8 cellular contexts compared by ENCODE assay signal in the genomic region with DNA sequence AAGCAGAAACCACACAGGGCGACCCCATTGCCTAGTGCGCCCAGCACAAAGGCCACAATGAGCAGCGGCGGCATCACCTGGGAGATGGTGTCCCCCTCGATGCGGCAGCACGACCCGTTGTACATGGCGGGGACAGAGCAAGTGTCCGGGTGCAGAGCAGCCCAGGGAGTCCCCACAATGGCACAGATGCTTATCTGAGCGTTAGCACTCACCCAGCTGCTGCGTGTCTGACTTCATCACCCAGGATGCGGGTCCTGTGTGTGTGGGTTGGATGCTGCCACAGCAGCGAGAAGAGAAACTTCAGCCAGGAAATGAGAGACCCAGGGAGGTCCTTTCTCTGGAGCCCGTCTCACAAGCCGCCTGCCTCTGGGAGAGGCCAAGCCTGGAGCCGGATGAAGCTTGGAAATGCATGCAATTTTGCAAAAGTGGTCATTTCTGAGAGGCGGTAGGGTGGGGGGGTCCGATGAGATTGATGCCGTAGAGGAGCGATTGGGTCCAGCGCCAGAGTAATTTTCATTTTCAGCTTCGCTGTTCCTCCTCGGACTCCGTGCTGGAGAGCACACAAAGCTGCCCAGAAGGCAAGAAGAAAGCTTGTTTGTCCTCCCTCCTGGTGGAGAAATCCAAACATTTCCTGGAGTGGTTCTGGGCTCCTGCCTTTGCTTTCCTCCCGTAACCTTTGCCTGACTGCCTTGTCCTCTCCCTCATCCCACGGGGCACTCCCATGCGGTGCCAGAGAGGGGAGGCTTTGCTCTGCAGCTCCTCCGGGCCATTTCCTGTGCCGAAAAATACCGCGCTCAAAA. TPM values are rescaled to one million over a fixed set of nuclear protein-coding genes. Genes with fewer than 3 reads are reported as not detected.
DNase-seq lines count a peak whose midpoint lies in the region; ATAC-seq and TF ChIP-seq lines count a peak whose summit lies in the region.

A gene with protein sequence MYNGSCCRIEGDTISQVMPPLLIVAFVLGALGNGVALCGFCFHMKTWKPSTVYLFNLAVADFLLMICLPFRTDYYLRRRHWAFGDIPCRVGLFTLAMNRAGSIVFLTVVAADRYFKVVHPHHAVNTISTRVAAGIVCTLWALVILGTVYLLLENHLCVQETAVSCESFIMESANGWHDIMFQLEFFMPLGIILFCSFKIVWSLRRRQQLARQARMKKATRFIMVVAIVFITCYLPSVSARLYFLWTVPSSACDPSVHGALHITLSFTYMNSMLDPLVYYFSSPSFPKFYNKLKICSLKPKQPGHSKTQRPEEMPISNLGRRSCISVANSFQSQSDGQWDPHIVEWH (minus strand): TSS at position 630 of the 800 bp plus-strand sequence. CDS start 505 bp downstream, at position 125.

- H3K4me3 Mint-ChIP-seq in activated CD8-positive, alpha-beta memory T cell treated with anti-CD3 and anti-CD28 coated beads, Interleukin-2, amount 10 ng/mL, durations not matched to agents 7 days and 5 days: no peak within 1 kb of the TSS

- no peaks in the 10 kb centered on the region for H3K36me3 ChIP-seq in mucosa of descending colon (ENCODE audit: low read depth)
- H3K36me3 ChIP-seq in upper lobe of left lung: no peaks in the 10 kb centered on the region

- WGBS in upper lobe of left lung, 2 donors: 50 to 63% methylated on average over 22 to 23 of the region's 32 CpGs

- H3K36me3 Mint-ChIP-seq in activated CD8-positive, alpha-beta memory T cell treated with anti-CD3 and anti-CD28 coated beads, Interleukin-2, amount 10 ng/mL, durations not matched to agents 7 days and 5 days: peaks cover 4% of the 10 kb centered on the region

- H3K4me3 ChIP-seq in mucosa of descending colon: no peak within 1 kb of the TSS
- H3K4me3 ChIP-seq in upper lobe of left lung: peak within 1 kb of the TSS in 3 of 4 donors; percentile 17 to 35 (median 35)

- peak within 1 kb of the TSS; percentile 48 for H3K27ac Mint-ChIP-seq in activated CD8-positive, alpha-beta memory T cell treated with anti-CD3 and anti-CD28 coated beads, Interleukin-2, amount 10 ng/mL, durations not matched to agents 7 days and 5 days

- no peak for TF ChIP-seq POLR2A in upper lobe of left lung (IDR thresholded peaks at IDR 0.05)

- CTCF ChIA-PET in activated CD8-positive, alpha-beta memory T cell treated with anti-CD3 and anti-CD28 coated beads, Interleukin-2, amount 10 ng/mL, durations not matched to agents 7 days and 5 days (lab: Charles Lee): no interaction called here

- H3K27me3 Mint-ChIP-seq in activated CD8-positive, alpha-beta memory T cell treated with anti-CD3 and anti-CD28 coated beads, Interleukin-2, amount 10 ng/mL, durations not matched to agents 7 days and 5 days: peaks cover 2% of the 10 kb centered on the region

- H3K9me3 ChIP-seq in mucosa of descending colon (no peaks in the 10 kb centered on the region), upper lobe of left lung (no peaks in the 10 kb centered on the region)

- TF ChIP-seq CTCF in mucosa of descending colon (IDR thresholded peaks at IDR 0.05) (no peak), upper lobe of left lung (IDR thresholded peaks at IDR 0.05) (peak in 1 of 6 experiments; percentile 11)

- peaks cover 57% of the 10 kb centered on the region for H3K4me1 Mint-ChIP-seq in activated CD8-positive, alpha-beta memory T cell treated with anti-CD3 and anti-CD28 coated beads, Interleukin-2, amount 10 ng/mL, durations not matched to agents 7 days and 5 days

- TF ChIP-seq EP300 in upper lobe of left lung (IDR thresholded peaks at IDR 0.05): no peak

- intact Hi-C loops in mucosa of descending colon (cut with DNase I, micrococcal nuclease): no loop called here

- H3K4me1 ChIP-seq in mucosa of descending colon (ENCODE audit: low read depth) (no peaks in the 10 kb centered on the region), upper lobe of left lung (peaks cover 0 to 11% (median 1%) of the 10 kb centered on the region in 4 donors)

- peak; percentile 80 for ATAC-seq in activated CD8-positive, alpha-beta memory T cell treated with anti-CD3 and anti-CD28 coated beads, Interleukin-2, amount 10 ng/mL, durations not matched to agents 7 days and 5 days
- ATAC-seq in mucosa of descending colon (peak; percentile 40), upper lobe of left lung (ENCODE audit: low FRiP score in 2 of 2) (peak; percentile 56 to 57), GM19395 (IDR thresholded peaks at IDR 0.05; ENCODE audit: unreplicated experiment) (no peak)

- no peak within 1 kb of the TSS for H3K27ac ChIP-seq in upper lobe of left lung

- H3K27me3 ChIP-seq in upper lobe of left lung: no peaks in the 10 kb centered on the region

- DNase-seq in activated CD8-positive, alpha-beta memory T cell treated with anti-CD3 and anti-CD28 coated beads, Interleukin-2, amount 10 ng/mL, durations not matched to agents 7 days and 5 days: peak; percentile 83
- no peak for DNase-seq in activated CD8-positive, alpha-beta memory T cell treated with anti-CD3 and anti-CD28 coated beads for 24 hours
- DNase-seq in activated naive CD4-positive, alpha-beta T cell treated with anti-CD3 and anti-CD28 coated beads, Interleukin-2, amount 50 U/mL, for 16 hours: peak; percentile 46
- no peak for DNase-seq in mucosa of descending colon
- DNase-seq in upper lobe of left lung: peak in 1 of 2 donors; percentile 34
- DNase-seq in GDM1 (lab: John Stamatoyannopoulos, UW): no peak
- no peak for DNase-seq in NK-92 treated with Interleukin-12 subunit alpha and Interleukin-12 subunit beta, amount 100 ng/mL, for 24 hours (lab: John Stamatoyannopoulos, UW)

- H3K9me3 Mint-ChIP-seq in activated CD8-positive, alpha-beta memory T cell treated with anti-CD3 and anti-CD28 coated beads, Interleukin-2, amount 10 ng/mL, durations not matched to agents 7 days and 5 days (ENCODE audit: low read depth): no peaks in the 10 kb centered on the region

RNA-seq across cellular contexts. Expression of the gene that starts here (rescaled TPM):
- under 1 TPM; 0.06 to 0.23 TPM for total RNA-seq in activated CD8-positive, alpha-beta memory T cell treated with anti-CD3 and anti-CD28 coated beads, Interleukin-2, amount 10 ng/mL, durations not matched to agents 7 days and 5 days
- total RNA-seq in mucosa of descending colon: under 1 TPM; 0.06 to 0.09 (median 0.07) TPM
- 1 to 10 TPM in 2 of 6 donors, under 1 TPM in 4; 0.33 to 6.3 (median 0.71) TPM for total RNA-seq in upper lobe of left lung

Comparison
In these comparisons a context has a peak if more than half of its experiments do, and no peak if none do; other contexts are left out.
1. Peak in DNase-seq and ATAC-seq in activated CD8-positive, alpha-beta memory T cell treated with anti-CD3 and anti-CD28 coated beads, Interleukin-2, amount 10 ng/mL, durations not matched to agents 7 days and 5 days; RNA of the gene not detected or under 1 TPM.
2. Peak in ATAC-seq in mucosa of descending colon; RNA of the gene not detected or under 1 TPM.